In genomic region chr6:98529364-98529763, GRCh38 we compare ENCODE assay signal across 12 cellular contexts.
"Had no signal": no experiment of that assay in that cellular context is flagged by ENCODE, and none has a peak within 500 bp of the region (broad histone marks: within the 10 kb centered on the region; RNA-seq: fewer than 3 reads in every experiment).

No MANE protein-coding gene starts in this region.

- ATAC-seq: activated naive CD4-positive, alpha-beta T cell treated with anti-CD3 and anti-CD28 coated beads, Interleukin-2, amount 50 U/mL, for 72 hours; activated T-cell treated with anti-CD3 and anti-CD28 coated beads, Interleukin-2, amount 50 U/mL, for 4 hours; esophagus mucosa; left lung; pancreas had no signal

- H3K27ac ChIP-seq: breast epithelium, left lung, pancreas, stomach, thyroid gland, vagina had no signal

- FAIRE-seq: endometrium, pancreas had no signal

- DNase-seq: activated effector memory CD4-positive, alpha-beta T cell treated with anti-CD3 and anti-CD28 coated beads, Interleukin-2, amount 50 U/mL, for 16 hours; activated T-cell treated with anti-CD3 and anti-CD28 coated beads, Interleukin-2, amount 50 U/mL, for 4 hours; islet precursor cell; left lung; stomach; thyroid gland had no signal
